In the genomic region with DNA sequence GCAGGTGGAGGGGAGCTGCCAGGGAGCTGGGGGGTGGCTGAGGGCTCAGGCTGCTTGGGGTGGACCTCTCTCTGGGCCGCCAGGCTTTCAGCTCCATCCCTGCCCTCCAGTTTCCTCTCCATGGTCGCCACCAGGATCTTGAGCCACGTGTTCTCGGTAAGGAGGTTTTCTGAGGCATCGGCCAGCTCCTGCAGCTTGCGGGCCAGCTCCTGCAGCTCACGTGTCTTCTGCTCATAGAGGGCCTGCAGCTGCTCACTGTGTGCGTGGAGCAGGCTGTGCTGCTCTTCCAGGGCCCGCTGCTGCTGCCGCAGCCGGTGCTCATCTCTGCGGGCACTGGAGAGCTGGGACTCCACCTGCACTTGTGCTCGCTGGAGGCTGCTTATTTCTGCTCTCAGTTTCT, we compare ENCODE assay signal across 15 cellular contexts. TPM values are rescaled to one million over a fixed set of nuclear protein-coding genes. Genes with fewer than 3 reads are reported as not detected.
A peak's percentile ranks its signal among the peaks of the same experiment; 100 is the strongest.
DNase-seq lines count a peak whose midpoint lies in the region; ATAC-seq and TF ChIP-seq lines count a peak whose summit lies in the region.
"Had no signal": no experiment of that assay in that cellular context is flagged by ENCODE, and none has a peak within 500 bp of the region (broad histone marks: within the 10 kb centered on the region; RNA-seq: fewer than 3 reads in every experiment).

No MANE protein-coding gene starts in this region.

- H4K20me1 ChIP-seq in H9 (ENCODE audit: control insufficient read depth, insufficient read depth, insufficient read length) = peaks cover 2% of the 10 kb centered on the region

- no peak overlapping the region for H2BK120ac ChIP-seq in H9 (ENCODE audit: low read depth, low read length, poor library complexity, severe bottlenecking)

- H3K9ac ChIP-seq in H9 (ENCODE audit: extremely low read depth, insufficient read length, low read length) = no peak overlapping the region

- H2AK5ac ChIP-seq in H9 (ENCODE audit: insufficient read length, low read length) = no peak overlapping the region

- no peak overlapping the region for H2BK5ac ChIP-seq in H9 (ENCODE audit: insufficient read length, low read length)

- no peak overlapping the region for H3K4ac ChIP-seq in H9 (ENCODE audit: low read depth, low read length)

- H3K4me2 ChIP-seq in H9 (ENCODE audit: insufficient read depth, insufficient read length, low read length) = no peak overlapping the region

- H3K79me2 ChIP-seq in H9 (ENCODE audit: insufficient read depth, low read length) = no peaks in the 10 kb centered on the region

- H2BK12ac ChIP-seq in H9 (ENCODE audit: insufficient read length, low read depth, low read length) = no peak overlapping the region

- no peaks in the 10 kb centered on the region for H3K23me2 ChIP-seq in H9 (ENCODE audit: insufficient read length, low read depth, low read length, poor library complexity, severe bottlenecking)

- H4K8ac ChIP-seq in H9 (replicated peaks; ENCODE audit: insufficient read length, low read depth, low read length) = no peak overlapping the region

- H4K91ac ChIP-seq in H9 (ENCODE audit: insufficient read length, low read depth, low read length) = no peak overlapping the region

- ATAC-seq in natural killer cell treated with Interleukin-12 subunit alpha and Interleukin-12 subunit beta and Interleukin-15 and Interleukin-18, amount 100 ng/mL, for 72 hours = no peak
- ATAC-seq in GM18909 (IDR thresholded peaks at IDR 0.05; ENCODE audit: poor library complexity, unreplicated experiment) (no peak), HG02763 (IDR thresholded peaks at IDR 0.05; ENCODE audit: unreplicated experiment) (no peak)

- H3K27me3 ChIP-seq in H9 (ENCODE audit: insufficient read depth, low read length) = no peaks in the 10 kb centered on the region
- H3K27me3 ChIP-seq: colonic mucosa, esophagus squamous epithelium had no signal

- H2BK20ac ChIP-seq in H9 (ENCODE audit: low read depth, low read length, poor library complexity, severe bottlenecking) = no peak overlapping the region

- intact Hi-C loops in CD14-positive monocyte (cut with micrococcal nuclease) = no loop called here

- H3K4me1 Mint-ChIP-seq in CD14-positive monocyte (peaks cover 83% of the 10 kb centered on the region), H9 (peaks cover 9 to 22% of the 10 kb centered on the region in 2 experiments; a peak in 3 of 4 replicates)
- H3K4me1 Mint-ChIP-seq in natural killer cell treated with Interleukin-12 subunit alpha and Interleukin-12 subunit beta and Interleukin-15 and Interleukin-18, amount 100 ng/mL, for 72 hours (ENCODE audit: low read depth in 2 of 2) = peaks cover 23 to 36% of the 10 kb centered on the region in 2 donors

- no peak overlapping the region for H3K23ac ChIP-seq in H9 (ENCODE audit: insufficient read length, low read depth, low read length)

- H3K79me1 ChIP-seq in H9 (ENCODE audit: insufficient read depth, low read depth, low read length, poor library complexity, severe bottlenecking) = peaks cover 3% of the 10 kb centered on the region

- no peak overlapping the region for H3K27ac ChIP-seq in H9 (ENCODE audit: insufficient read length, low read depth, low read length)
- H3K27ac ChIP-seq: colonic mucosa had no signal

- H3K27ac Mint-ChIP-seq in CD14-positive monocyte (peak overlapping the region in 5 of 7 donors; percentile 25 to 89 (median 77)), H9 (peak overlapping the region; percentile 12 to 85 (median 76); a peak in 4 of 7 replicates)
- no peak overlapping the region for H3K27ac Mint-ChIP-seq in natural killer cell treated with Interleukin-12 subunit alpha and Interleukin-12 subunit beta and Interleukin-15 and Interleukin-18, amount 100 ng/mL, for 72 hours

- H3K9me3 ChIP-seq in H9 (ENCODE audit: control insufficient read depth, low read depth, low read length) = no peaks in the 10 kb centered on the region
- H3K9me3 ChIP-seq: colonic mucosa, esophagus squamous epithelium had no signal

- H3K4me1 ChIP-seq in H9 (ENCODE audit: insufficient read depth, low read length) = no peaks in the 10 kb centered on the region

- H3K56ac ChIP-seq in H9 (ENCODE audit: insufficient read length, low read depth, low read length) = no peak overlapping the region

- H3K9me3 Mint-ChIP-seq in CD14-positive monocyte (no peaks in the 10 kb centered on the region), H9 (no peaks in the 10 kb centered on the region)
- H3K9me3 Mint-ChIP-seq in natural killer cell treated with Interleukin-12 subunit alpha and Interleukin-12 subunit beta and Interleukin-15 and Interleukin-18, amount 100 ng/mL, for 72 hours = no peaks in the 10 kb centered on the region
- H3K9me3 Mint-ChIP-seq: activated CD4-positive, alpha-beta T cell treated with anti-CD3 and anti-CD28 coated beads, Interleukin-2, amount 10 ng/mL, durations not matched to agents 7 days and 5 days; CD8-positive, alpha-beta memory T cell; mesothelial cell of epicardium had no signal

- H2AFZ ChIP-seq in H9 (ENCODE audit: low read length) = no peak overlapping the region

- no peak overlapping the region for H3T11ph ChIP-seq in H9 (ENCODE audit: low read length)

- WGBS in H9 (ENCODE audit: extremely low coverage, insufficient read length, low lambda C conversion rate) = no CpG with 5 or more reads among the region's 13 CpGs

- H3K36me3 Mint-ChIP-seq in CD14-positive monocyte = peaks cover 72 to 85% of the 10 kb centered on the region in 2 donors
- H3K36me3 Mint-ChIP-seq in H9 (ENCODE audit: insufficient read depth in 1 of 3, low read depth in 3 of 3) = peaks cover 22 to 57% (median 46%) of the 10 kb centered on the region in 3 experiments
- peaks cover 6% of the 10 kb centered on the region for H3K36me3 Mint-ChIP-seq in natural killer cell treated with Interleukin-12 subunit alpha and Interleukin-12 subunit beta and Interleukin-15 and Interleukin-18, amount 100 ng/mL, for 72 hours

- H3K18ac ChIP-seq in H9 (ENCODE audit: insufficient read length, low read depth, low read length) = no peak overlapping the region

- H2BK15ac ChIP-seq in H9 (ENCODE audit: low read depth, low read length) = no peak overlapping the region

- DNase-seq in CD14-positive monocyte (ENCODE audit: low spot score) (no peak), H9 (no peak), cerebellum (ENCODE audit: low spot score) (peak; percentile 68), occipital lobe (lab: John Stamatoyannopoulos, UW) (peak; percentile 55), DMS53 treated with DMSO at 0.1 percent for 48 hours (lab: John Stamatoyannopoulos, UW; ENCODE audit: unreplicated experiment) (no peak)
- DNase-seq in natural killer cell treated with Interleukin-12 subunit alpha and Interleukin-12 subunit beta and Interleukin-15 and Interleukin-18, amount 100 ng/mL, for 72 hours (ENCODE audit: low spot score) = no peak
- DNase-seq: activated CD4-positive, alpha-beta T cell treated with anti-CD3 and anti-CD28 coated beads, Interleukin-2, amount 10 ng/mL, durations not matched to agents 7 days and 5 days; colonic mucosa; esophagus squamous epithelium; NCI-H2107; OCI-M1 had no signal

- TF ChIP-seq CTCF in CD14-positive monocyte (IDR thresholded peaks at IDR 0.05) = no peak
- TF ChIP-seq CTCF in H9 (conservative IDR thresholded peaks at IDR 0.05) = no peak

- no peak overlapping the region for H3K14ac ChIP-seq in H9 (ENCODE audit: insufficient read depth, low read length)

- H3K4me3 Mint-ChIP-seq in CD14-positive monocyte = no peak overlapping the region
- H3K4me3 Mint-ChIP-seq in H9 = no peak overlapping the region
- no peak overlapping the region for H3K4me3 Mint-ChIP-seq in natural killer cell treated with Interleukin-12 subunit alpha and Interleukin-12 subunit beta and Interleukin-15 and Interleukin-18, amount 100 ng/mL, for 72 hours
- H3K4me3 Mint-ChIP-seq: activated CD4-positive, alpha-beta T cell treated with anti-CD3 and anti-CD28 coated beads, Interleukin-2, amount 10 ng/mL, durations not matched to agents 7 days and 5 days; mesothelial cell of epicardium had no signal

- H3K27me3 Mint-ChIP-seq in CD14-positive monocyte (ENCODE audit: low read depth in 3 of 3) = peaks cover 0 to 2% (median 2%) of the 10 kb centered on the region in 3 donors
- H3K27me3 Mint-ChIP-seq in H9 (ENCODE audit: low read depth) = no peaks in the 10 kb centered on the region
- no peaks in the 10 kb centered on the region for H3K27me3 Mint-ChIP-seq in natural killer cell treated with Interleukin-12 subunit alpha and Interleukin-12 subunit beta and Interleukin-15 and Interleukin-18, amount 100 ng/mL, for 72 hours
- H3K27me3 Mint-ChIP-seq: activated CD4-positive, alpha-beta T cell treated with anti-CD3 and anti-CD28 coated beads, Interleukin-2, amount 10 ng/mL, durations not matched to agents 7 days and 5 days; CD8-positive, alpha-beta memory T cell had no signal

- no peak overlapping the region for H4K5ac ChIP-seq in H9 (ENCODE audit: insufficient read length, low read depth, low read length)

RNA-seq across cellular contexts. Expression of gene SNN, which starts 11.0 kb away (rescaled TPM):
- polyA plus RNA-seq in CD14-positive monocyte = 100 to 1,000 TPM in 1 of 2 donors, 10 to 100 TPM in 1; 91.7 to 111 TPM
- total RNA-seq in H9 (2021) = 43.9 and 44.2 TPM in 2 replicates
- 130 TPM for total RNA-seq in cerebellum
- 143 TPM for total RNA-seq in occipital lobe
- total RNA-seq in natural killer cell treated with Interleukin-12 subunit alpha and Interleukin-12 subunit beta and Interleukin-15 and Interleukin-18, amount 100 ng/mL, for 72 hours = 1 to 10 TPM in 1 of 2 donors, under 1 TPM in 1; 0.43 to 1.1 TPM

Comparison
In these comparisons a context has a peak if more than half of its experiments do, and no peak if none do; other contexts are left out.
1. DNase-seq: peak in cerebellum (single experiment) and occipital lobe (single experiment); none in CD14-positive monocyte (single experiment), H9 (single experiment), natural killer cell treated with Interleukin-12 subunit alpha and Interleukin-12 subunit beta and Interleukin-15 and Interleukin-18, amount 100 ng/mL, for 72 hours (single experiment) and DMS53 treated with DMSO at 0.1 percent for 48 hours (single experiment).
2. H3K27ac Mint-ChIP-seq: peak in CD14-positive monocyte (5 of 7) and H9 (3 of 3); none in natural killer cell treated with Interleukin-12 subunit alpha and Interleukin-12 subunit beta and Interleukin-15 and Interleukin-18, amount 100 ng/mL, for 72 hours (0 of 2).
3. RNA of gene SNN, which starts 11.0 kb away (total RNA-seq): 143 TPM in occipital lobe (single experiment), 130 TPM in cerebellum (single experiment) and 43.9 to 44.2 TPM in H9; 0.43 to 1.1 TPM in natural killer cell treated with Interleukin-12 subunit alpha and Interleukin-12 subunit beta and Interleukin-15 and Interleukin-18, amount 100 ng/mL, for 72 hours; every median in the first group is over 10 times any median in the second.